In the genomic region with DNA sequence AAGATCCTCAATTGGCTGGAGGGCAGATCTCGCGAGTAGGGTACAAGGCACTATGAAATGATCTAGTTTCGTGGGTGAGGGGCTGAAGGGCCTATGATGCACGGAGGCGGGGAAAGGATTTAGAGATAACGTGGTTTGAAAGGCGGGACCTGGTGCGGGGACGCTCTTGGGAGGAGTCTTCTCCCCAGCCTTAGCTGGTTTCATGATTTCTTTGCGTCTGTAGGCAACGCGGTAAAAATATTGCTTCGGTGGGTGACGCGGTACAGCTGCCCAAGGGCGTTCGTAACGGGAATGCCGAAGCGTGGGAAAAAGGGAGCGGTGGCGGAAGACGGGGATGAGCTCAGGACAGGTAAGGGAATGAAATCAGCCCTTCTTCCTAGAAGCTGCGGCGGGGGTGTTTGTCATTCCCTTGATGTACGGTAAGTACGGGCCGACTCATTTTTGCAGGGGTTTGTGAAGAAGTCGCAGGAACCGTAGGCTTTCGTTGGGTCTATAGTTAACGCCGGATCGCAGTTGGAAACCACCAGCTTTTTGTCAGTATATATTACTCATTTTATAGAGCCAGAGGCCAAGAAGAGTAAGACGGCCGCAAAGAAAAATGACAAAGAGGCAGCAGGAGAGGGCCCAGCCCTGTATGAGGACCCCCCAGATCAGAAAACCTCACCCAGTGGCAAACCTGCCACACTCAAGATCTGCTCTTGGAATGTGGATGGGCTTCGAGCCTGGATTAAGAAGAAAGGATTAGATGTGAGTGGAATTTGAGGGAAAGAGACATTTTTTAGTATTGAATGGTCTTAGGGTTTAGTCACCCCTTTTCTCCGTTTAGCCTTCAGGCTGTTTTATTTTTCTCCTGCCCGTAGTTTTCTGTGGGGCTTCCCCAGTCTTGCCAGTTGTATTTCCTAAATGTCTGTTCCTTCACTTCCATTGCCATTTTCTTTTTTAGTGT, we compare ENCODE assay signal across 8 cellular contexts. TPM values are rescaled to one million over a fixed set of nuclear protein-coding genes. Genes with fewer than 3 reads are reported as not detected.
DNase-seq lines count a peak whose midpoint lies in the region; ATAC-seq, FAIRE-seq and TF ChIP-seq lines count a peak whose summit lies in the region.

No MANE protein-coding gene starts in this region.

- no peaks in the 10 kb centered on the region for H3K9me2 ChIP-seq in Loucy (replicated peaks; ENCODE audit: low read depth, low read length)

- TF ChIP-seq POLR2A in H54 (IDR thresholded peaks at IDR 0.05; ENCODE audit: low read depth, low read length) = no peak
- TF ChIP-seq POLR2A in heart left ventricle (IDR thresholded peaks at IDR 0.05) = no peak

- peak overlapping the region; percentile 95 for H3K9ac ChIP-seq in Loucy (ENCODE audit: low read depth, low read length, poor library complexity, severe bottlenecking)

- TF ChIP-seq CTCF in Loucy (conservative IDR thresholded peaks at IDR 0.05; ENCODE audit: low read length) = no peak
- TF ChIP-seq CTCF in WI38 (IDR thresholded peaks at IDR 0.05; ENCODE audit: low read depth, low read length) = no peak
- no peak for TF ChIP-seq CTCF in heart left ventricle (IDR thresholded peaks at IDR 0.05)
- no peak for TF ChIP-seq CTCF in mesothelial cell of epicardium (IDR thresholded peaks at IDR 0.05; ENCODE audit: unreplicated experiment)

- H3F3A ChIP-seq in Loucy (ENCODE audit: low read depth) = no peaks in the 10 kb centered on the region

- H3K36me3 Mint-ChIP-seq in activated naive CD4-positive, alpha-beta T cell treated with anti-CD3 and anti-CD28 coated beads, Interleukin-2, amount 50 U/mL, for 72 hours = peaks cover 16 to 27% of the 10 kb centered on the region in 2 donors
- H3K36me3 Mint-ChIP-seq in mesothelial cell of epicardium = peaks cover 15% of the 10 kb centered on the region

- H3K9me3 ChIP-seq in Loucy (ENCODE audit: insufficient read depth, low read depth, low read length) = no peaks in the 10 kb centered on the region
- no peaks in the 10 kb centered on the region for H3K9me3 ChIP-seq in heart left ventricle
- no peaks in the 10 kb centered on the region for H3K9me3 ChIP-seq in small intestine (ENCODE audit: control insufficient read depth, low read depth)

- peaks cover 50% of the 10 kb centered on the region for H4K20me1 ChIP-seq in Loucy (ENCODE audit: insufficient read depth, low read length, poor library complexity, severe bottlenecking)

- H3K79me2 ChIP-seq in Loucy (ENCODE audit: insufficient read depth, low read length) = peaks cover 86% of the 10 kb centered on the region

- ATAC-seq in activated naive CD4-positive, alpha-beta T cell treated with anti-CD3 and anti-CD28 coated beads, Interleukin-2, amount 50 U/mL, for 72 hours = peak; percentile 62 to 77
- ATAC-seq in heart left ventricle = peak; percentile 19 to 66 (median 61)

- intact Hi-C loops in heart left ventricle (cut with DNase I) = loop anchor here (1.0 to 10.0 kb wide), 13 partner anchors 42 to 229 kb away; a partner anchor contains a TSS

- H3K4me1 Mint-ChIP-seq in mesothelial cell of epicardium = peaks cover 11% of the 10 kb centered on the region

- no peaks in the 10 kb centered on the region for H3K9me3 Mint-ChIP-seq in activated naive CD4-positive, alpha-beta T cell treated with anti-CD3 and anti-CD28 coated beads, Interleukin-2, amount 50 U/mL, for 72 hours
- no peaks in the 10 kb centered on the region for H3K9me3 Mint-ChIP-seq in mesothelial cell of epicardium

- H3K27ac ChIP-seq in heart left ventricle = peak overlapping the region; percentile 88 to 98 (median 93)
- H3K27ac ChIP-seq in small intestine (ENCODE audit: low read depth in 1 of 2, low read length in 1 of 2) = peak overlapping the region; percentile 87 to 95

- peak in 1 of 2 donors; percentile 31 for DNase-seq in activated naive CD4-positive, alpha-beta T cell treated with anti-CD3 and anti-CD28 coated beads, Interleukin-2, amount 50 U/mL, for 72 hours (ENCODE audit: low spot score in 2 of 2)
- DNase-seq in activated naive CD4-positive, alpha-beta T cell treated with Interleukin-2 at 50 U/mL for 16 hours = no peak
- peak; percentile 13 for DNase-seq in H54 (ENCODE audit: insufficient read length, low spot score)
- peak in 1 of 5 donors; percentile 58 for DNase-seq in heart left ventricle
- peak; percentile 86 for DNase-seq in small intestine
- no peak for DNase-seq in mesothelial cell of epicardium (ENCODE audit: low spot score in 2 of 2, unreplicated experiment in 2 of 2)

- H3K4me3 Mint-ChIP-seq in mesothelial cell of epicardium = no peak overlapping the region

- H3K4me3 ChIP-seq in Loucy (ENCODE audit: low read length, poor library complexity, severe bottlenecking) (peak overlapping the region; percentile 86), WI38 (ENCODE audit: low read depth, low read length) (peak overlapping the region; percentile 92), heart left ventricle (peak overlapping the region; percentile 71 to 92 (median 81)), small intestine (ENCODE audit: low read depth in 1 of 2, low read length in 2 of 2) (peak overlapping the region; percentile 46 to 61)

- no peak overlapping the region for H3K27ac Mint-ChIP-seq in activated naive CD4-positive, alpha-beta T cell treated with anti-CD3 and anti-CD28 coated beads, Interleukin-2, amount 50 U/mL, for 72 hours
- no peak overlapping the region for H3K27ac Mint-ChIP-seq in mesothelial cell of epicardium

- no peaks in the 10 kb centered on the region for H3K27me3 Mint-ChIP-seq in mesothelial cell of epicardium (ENCODE audit: low read depth)

- FAIRE-seq in H54 (lab: Jason Lieb, UNC) (no peak), small intestine (lab: Jason Lieb, UNC) (no peak)

- H3K36me3 ChIP-seq in Loucy (ENCODE audit: insufficient read depth, low read length) (peaks cover 40% of the 10 kb centered on the region; the same call in 1 of the 2 replicates), heart left ventricle (peaks cover 0 to 67% (median 58%) of the 10 kb centered on the region in 9 donors), small intestine (ENCODE audit: control insufficient read depth in 2 of 2, insufficient read depth in 2 of 2, low read length in 2 of 2) (peaks cover 12 to 15% of the 10 kb centered on the region in 2 donors)

- peaks cover 44% of the 10 kb centered on the region for H3K4me1 ChIP-seq in Loucy (ENCODE audit: insufficient read depth, low read length, poor library complexity, severe bottlenecking)
- H3K4me1 ChIP-seq in heart left ventricle = peaks cover 0 to 62% (median 35%) of the 10 kb centered on the region in 12 donors
- H3K4me1 ChIP-seq in small intestine (ENCODE audit: control insufficient read depth in 2 of 2, insufficient read depth in 1 of 2, low read depth in 1 of 2, low read length in 1 of 2) = peaks cover 2 to 9% of the 10 kb centered on the region in 2 donors

- H2AFZ ChIP-seq in Loucy (ENCODE audit: low read length) = peak overlapping the region; percentile 74

- WGBS in heart left ventricle, 4 donors = 1 to 2% (median 1%) methylated on average over 39 of the region's 39 CpGs
- 0 to 1% (median 1%) methylated on average over 39 of the region's 39 CpGs for WGBS in small intestine, 3 donors

- H3K27me3 ChIP-seq in Loucy (ENCODE audit: insufficient read depth, low read length, poor library complexity, severe bottlenecking) (no peaks in the 10 kb centered on the region), heart left ventricle (no peaks in the 10 kb centered on the region), small intestine (ENCODE audit: control insufficient read depth in 2 of 2, insufficient read depth in 2 of 2, low read length in 2 of 2) (no peaks in the 10 kb centered on the region)

- H3K4me2 ChIP-seq in Loucy (ENCODE audit: low read depth, low read length, poor library complexity, severe bottlenecking) = peak overlapping the region; percentile 88

RNA-seq across cellular contexts. Expression of a gene that starts 0.6 kb away (rescaled TPM):
- 100 to 1,000 TPM; 171 to 234 TPM for total RNA-seq in activated naive CD4-positive, alpha-beta T cell treated with anti-CD3 and anti-CD28 coated beads, Interleukin-2, amount 50 U/mL, for 72 hours
- total RNA-seq in heart left ventricle = 10 to 100 TPM; 60.4 to 92.6 (median 76.4) TPM
- polyA plus RNA-seq in heart left ventricle = 100 to 1,000 TPM in 1 of 2 donors, 10 to 100 TPM in 1; 47.9 to 109 TPM
- 100 to 1,000 TPM; 122 to 203 (median 178) TPM for polyA plus RNA-seq in small intestine
- total RNA-seq in mesothelial cell of epicardium = 283 to 304 TPM (median 299 TPM) in 3 replicates

RNA-seq across cellular contexts. Expression of a gene that starts 1.0 kb away (rescaled TPM):
- 10 to 100 TPM; 43.3 to 58.6 TPM for total RNA-seq in activated naive CD4-positive, alpha-beta T cell treated with anti-CD3 and anti-CD28 coated beads, Interleukin-2, amount 50 U/mL, for 72 hours
- total RNA-seq in heart left ventricle (10 to 100 TPM; 16.1 to 40.9 (median 18.5) TPM), mesothelial cell of epicardium (67.0 to 72.9 TPM (median 69.7 TPM) in 3 replicates)
- polyA plus RNA-seq in heart left ventricle (10 to 100 TPM; 21.6 to 30.0 TPM), small intestine (10 to 100 TPM; 38.6 to 45.8 (median 45.7) TPM)

RNA-seq across cellular contexts. Expression of a gene that starts 5.6 kb away (rescaled TPM):
- 10 to 100 TPM; 29.1 to 90.2 TPM for total RNA-seq in activated naive CD4-positive, alpha-beta T cell treated with anti-CD3 and anti-CD28 coated beads, Interleukin-2, amount 50 U/mL, for 72 hours
- total RNA-seq in heart left ventricle (10 to 100 TPM; 12.3 to 25.3 (median 18.0) TPM), mesothelial cell of epicardium (32.3 to 37.5 TPM (median 33.7 TPM) in 3 replicates)
- polyA plus RNA-seq in heart left ventricle (10 to 100 TPM; 13.9 to 39.8 TPM), small intestine (10 to 100 TPM; 37.6 to 55.1 (median 53.7) TPM)

RNA-seq across cellular contexts. Expression of a gene that starts 13.6 kb away (rescaled TPM):
- 100 to 1,000 TPM; 167 to 241 TPM for total RNA-seq in activated naive CD4-positive, alpha-beta T cell treated with anti-CD3 and anti-CD28 coated beads, Interleukin-2, amount 50 U/mL, for 72 hours
- total RNA-seq in heart left ventricle (10 to 100 TPM in 6 of 9 donors, 1 to 10 TPM in 3; 4.2 to 38.5 (median 10.5) TPM), mesothelial cell of epicardium (10.3 to 11.3 TPM (median 10.4 TPM) in 3 replicates)
- polyA plus RNA-seq in heart left ventricle (10 to 100 TPM in 1 of 2 donors, 1 to 10 TPM in 1; 5.9 to 29.8 TPM), small intestine (100 to 1,000 TPM; 174 to 353 (median 230) TPM)

RNA-seq across cellular contexts. Expression of a gene that starts 19.7 kb away (rescaled TPM):
- total RNA-seq in activated naive CD4-positive, alpha-beta T cell treated with anti-CD3 and anti-CD28 coated beads, Interleukin-2, amount 50 U/mL, for 72 hours = under 1 TPM; 0.04 to 0.09 TPM
- total RNA-seq in heart left ventricle (under 1 TPM; 0.07 to 1.00 (median 0.58) TPM), mesothelial cell of epicardium (0.11 to 0.16 TPM (median 0.13 TPM) in 3 replicates)
- polyA plus RNA-seq in heart left ventricle (under 1 TPM; 0.25 to 0.61 TPM), small intestine (under 1 TPM in 2 of 3 donors, not detected in 1; under 0.01 to 0.07 TPM)

Comparison
In these comparisons a context has a peak if more than half of its experiments do, and no peak if none do; other contexts are left out.
1. DNase-seq: peak in H54 (single experiment) and small intestine (single experiment); none in activated naive CD4-positive, alpha-beta T cell treated with Interleukin-2 at 50 U/mL for 16 hours (single experiment) and mesothelial cell of epicardium (0 of 2).
2. Peak in every context shown above with its lines, with median percentiles within 50 percentile points of each other: H3K4me3 ChIP-seq.